9 cellular contexts compared by ENCODE assay signal in genomic region chr10:113169853-113170455, GRCh38.
DNase-seq lines count a peak whose midpoint lies in the region; ATAC-seq and TF ChIP-seq lines count a peak whose summit lies in the region.
"Had no signal": no experiment of that assay in that cellular context is flagged by ENCODE, and none has a peak within 500 bp of the region (broad histone marks: within the 10 kb centered on the region; RNA-seq: fewer than 3 reads in every experiment).

No MANE protein-coding gene starts in this region.

- H3K27me3 ChIP-seq in stomach: no peaks in the 10 kb centered on the region

- no peaks in the 10 kb centered on the region for H3K36me3 ChIP-seq in OCI-LY7 (ENCODE audit: insufficient read depth, low read length)
- H3K36me3 ChIP-seq in stomach: peaks cover 5 to 37% (median 31%) of the 10 kb centered on the region in 4 donors

- H3K4me1 ChIP-seq in OCI-LY7 (ENCODE audit: insufficient read depth, low read length, poor library complexity, severe bottlenecking) (no peaks in the 10 kb centered on the region), stomach (no peaks in the 10 kb centered on the region)

- POLR2A ChIA-PET in OCI-LY7 (lab: Charles Lee): no interaction called here

- BruUV-seq in OCI-LY7 (replicated peaks; lab: Mats Ljungman, UMichigan): no TSS peak

- H3K9me2 ChIP-seq in OCI-LY7 (ENCODE audit: insufficient read depth, low read length): no peaks in the 10 kb centered on the region

- no peak overlapping the region for H3K4me3 ChIP-seq in OCI-LY7 (ENCODE audit: low read depth, low read length, poor library complexity, severe bottlenecking)
- no peak overlapping the region for H3K4me3 ChIP-seq in stomach

- CTCF ChIA-PET in OCI-LY7 (lab: Charles Lee; ENCODE audit: unreplicated experiment): no interaction called here

- intact Hi-C loops in OCI-LY7 (cut with micrococcal nuclease; ENCODE audit: unreplicated experiment): no loop called here
- intact Hi-C loops in stomach (cut with DNase I; ENCODE audit: low total_unique reads): no loop called here

- no peak overlapping the region for H2AFZ ChIP-seq in OCI-LY7 (ENCODE audit: low read length)

- ATAC-seq in HG02588 (IDR thresholded peaks at IDR 0.05; ENCODE audit: unreplicated experiment): peak; percentile 83
- ATAC-seq in HG03565 (IDR thresholded peaks at IDR 0.05; ENCODE audit: unreplicated experiment): peak; percentile 97
- ATAC-seq in stimulated activated naive CD8-positive, alpha-beta T cell treated with anti-CD3 and anti-CD28 coated beads, Interleukin-15, Interleukin-2, amounts not matched to agents 100 U/mL and 50 U/mL, for 24 hours: peak; percentile 68

- no peak for TF ChIP-seq EP300 in stomach (IDR thresholded peaks at IDR 0.05)

- TF ChIP-seq POLR2A in stomach (IDR thresholded peaks at IDR 0.05): no peak

- WGBS in stomach, 5 donors: 74 to 88% (median 85%) methylated on average over 14 of the region's 14 CpGs

- H3K9me3 ChIP-seq in OCI-LY7 (ENCODE audit: low read length) (no peaks in the 10 kb centered on the region), stomach (no peaks in the 10 kb centered on the region)

- H3K4me2 ChIP-seq in OCI-LY7 (ENCODE audit: low read length): no peak overlapping the region

- H3K27ac ChIP-seq in OCI-LY7 (ENCODE audit: low read depth, low read length, poor library complexity, severe bottlenecking) (no peak overlapping the region), stomach (no peak overlapping the region)

- H3K79me2 ChIP-seq in OCI-LY7 (ENCODE audit: insufficient read depth, low read depth, low read length): no peaks in the 10 kb centered on the region

- H4K20me1 ChIP-seq in OCI-LY7 (ENCODE audit: insufficient read depth, low read length): no peaks in the 10 kb centered on the region

- TF ChIP-seq CTCF in OCI-LY7 (conservative IDR thresholded peaks at IDR 0.05; ENCODE audit: low read length) (no peak), stomach (IDR thresholded peaks at IDR 0.05) (no peak)

- peak; percentile 29 for DNase-seq in stimulated activated CD4-positive, alpha-beta T cell treated with anti-CD3 and anti-CD28 coated beads, Interleukin-15, amount 100 ng/mL, for 24 hours
- no peak for DNase-seq in stimulated activated CD4-positive, alpha-beta T cell treated with anti-CD3 and anti-CD28 coated beads, Interleukin-4, amount 100 ng/mL, for 1 hour
- DNase-seq in stimulated activated naive CD8-positive, alpha-beta T cell treated with anti-CD3 and anti-CD28 coated beads, Interleukin-15, Interleukin-2, amounts not matched to agents 100 U/mL and 50 U/mL, for 24 hours: peak; percentile 16
- DNase-seq in CD1c-positive myeloid dendritic cell (ENCODE audit: extremely low spot score) (no peak), OCI-LY7 (ENCODE audit: low spot score) (no peak), stomach (no peak)
- DNase-seq: HFFc6 had no signal

Comparison
In these comparisons a context has a peak if more than half of its experiments do, and no peak if none do; other contexts are left out.
1. DNase-seq: peak in stimulated activated CD4-positive, alpha-beta T cell treated with anti-CD3 and anti-CD28 coated beads, Interleukin-15, amount 100 ng/mL, for 24 hours (single experiment) and stimulated activated naive CD8-positive, alpha-beta T cell treated with anti-CD3 and anti-CD28 coated beads, Interleukin-15, Interleukin-2, amounts not matched to agents 100 U/mL and 50 U/mL, for 24 hours (single experiment); none in stimulated activated CD4-positive, alpha-beta T cell treated with anti-CD3 and anti-CD28 coated beads, Interleukin-4, amount 100 ng/mL, for 1 hour (single experiment), CD1c-positive myeloid dendritic cell (single experiment), OCI-LY7 (single experiment) and stomach (single experiment).
2. Peak in every context shown above with its lines, with median percentiles within 50 percentile points of each other: ATAC-seq.